In genomic region chr4:7055111-7055989, GRCh38 we compare ENCODE assay signal across 18 cellular contexts. TPM values are rescaled to one million over a fixed set of nuclear protein-coding genes. Genes with fewer than 3 reads are reported as not detected.
DNase-seq lines count a peak whose midpoint lies in the region; ATAC-seq and TF ChIP-seq lines count a peak whose summit lies in the region.
"Had no signal": no experiment of that assay in that cellular context is flagged by ENCODE, and none has a peak within 500 bp of the region (broad histone marks: within the 10 kb centered on the region; RNA-seq: fewer than 3 reads in every experiment).

No MANE protein-coding gene starts in this region.

- peak overlapping the region in 5 of 11 experiments; percentile 3 to 33 (median 22); a peak in 6 of 22 replicates for H3K27ac ChIP-seq in BLaER1 treated with 17β-estradiol and CSF1 and Interleukin-3, amounts not matched to agents 10 nM and 100 nM
- no peak overlapping the region for H3K27ac ChIP-seq in GM23248
- H3K27ac ChIP-seq: tibial nerve had no signal

- peaks cover 66 to 88% (median 71%) of the 10 kb centered on the region in 11 experiments for H3K36me3 ChIP-seq in BLaER1 treated with 17β-estradiol and CSF1 and Interleukin-3, amounts not matched to agents 10 nM and 100 nM
- peaks cover 23% of the 10 kb centered on the region for H3K36me3 ChIP-seq in GM23248 (ENCODE audit: low read depth)

- H4K20me1 ChIP-seq in BLaER1 treated with 17β-estradiol and CSF1 and Interleukin-3, amounts not matched to agents 10 nM and 100 nM = peaks cover 88 to 100% (median 98%) of the 10 kb centered on the region in 11 experiments
- no peaks in the 10 kb centered on the region for H4K20me1 ChIP-seq in GM23248 (ENCODE audit: insufficient read depth)

- peaks cover 27% of the 10 kb centered on the region for H3F3A ChIP-seq in GM23248 (ENCODE audit: insufficient read depth)

- 94% methylated on average over 31 of the region's 31 CpGs for WGBS in GM23248 (ENCODE audit: low coverage in 1 of 2, low lambda C conversion rate in 2 of 2, missing lambda C conversion rate in 2 of 2), 2 experiments

- no peaks in the 10 kb centered on the region for H3K9me2 ChIP-seq in GM23248 (ENCODE audit: insufficient read depth)

- ATAC-seq in SK-N-SH treated with all-trans-retinoic acid at 6 μM for 48 hours (peak; percentile 27; the same call in 1 of the 3 replicates), HG02678 (IDR thresholded peaks at IDR 0.05; ENCODE audit: unreplicated experiment) (no peak)
- ATAC-seq: mucosa of descending colon; stimulated activated naive CD8-positive, alpha-beta T cell treated with anti-CD3 and anti-CD28 coated beads, Interleukin-15, Interleukin-2, amounts not matched to agents 100 U/mL and 50 U/mL, for 24 hours had no signal

- peaks cover 99% of the 10 kb centered on the region for H3K79me2 ChIP-seq in GM23248 (ENCODE audit: insufficient read depth)

- peak overlapping the region in 3 of 11 experiments; percentile 0 to 30 (median 27); a peak in 4 of 22 replicates for H3K9ac ChIP-seq in BLaER1 treated with 17β-estradiol and CSF1 and Interleukin-3, amounts not matched to agents 10 nM and 100 nM
- no peak overlapping the region for H3K9ac ChIP-seq in GM23248

- H3K27me3 ChIP-seq in BLaER1 treated with 17β-estradiol and CSF1 and Interleukin-3, amounts not matched to agents 10 nM and 100 nM = peaks cover 0 to 3% (median 0%) of the 10 kb centered on the region in 11 experiments; a peak in 2 of 22 replicates
- no peaks in the 10 kb centered on the region for H3K27me3 ChIP-seq in GM23248 (replicated peaks; ENCODE audit: insufficient read depth)
- H3K27me3 ChIP-seq: tibial nerve had no signal

- DNase-seq in GM23248 (peak; percentile 27), kidney tubule cell (ENCODE audit: low spot score) (peak; percentile 51), SW 1271 (lab: John Stamatoyannopoulos, UW) (no peak), DMS 273 (lab: John Stamatoyannopoulos, UW; ENCODE audit: unreplicated experiment) (no peak)
- DNase-seq: activated naive CD4-positive, alpha-beta T cell; DMS79 treated with DMSO at 0.1 percent for 48 hours; MM.1S; NCI-H1694 treated with DMSO at 0.1 percent for 48 hours; NCI-H69; SHP77; stimulated activated CD4-positive, alpha-beta T cell treated with anti-CD3 and anti-CD28 coated beads, Interleukin-4, amount 100 ng/mL, for 1 hour had no signal

- peak overlapping the region; percentile 68 to 92 (median 88); a peak in 20 of 22 replicates for H3K4me2 ChIP-seq in BLaER1 treated with 17β-estradiol and CSF1 and Interleukin-3, amounts not matched to agents 10 nM and 100 nM
- H3K4me2 ChIP-seq in GM23248 (ENCODE audit: unreplicated experiment) = no peak overlapping the region
- H3K4me2 ChIP-seq: smooth muscle cell had no signal

- H3K9me3 ChIP-seq in BLaER1 treated with 17β-estradiol and CSF1 and Interleukin-3, amounts not matched to agents 10 nM and 100 nM (replicated peaks in 1 of 11) = no peaks in the 10 kb centered on the region
- no peaks in the 10 kb centered on the region for H3K9me3 ChIP-seq in GM23248 (ENCODE audit: low read depth)
- H3K9me3 ChIP-seq: mucosa of descending colon, tibial nerve had no signal

- in situ Hi-C loops in GM23248 (cut with MboI) = no loop called here

- no peak overlapping the region for H3K4me3 ChIP-seq in BLaER1 treated with 17β-estradiol and CSF1 and Interleukin-3, amounts not matched to agents 10 nM and 100 nM
- H3K4me3 ChIP-seq in GM23248 = no peak overlapping the region
- H3K4me3 ChIP-seq: mucosa of descending colon, smooth muscle cell, tibial nerve had no signal

- no peak overlapping the region for H2AFZ ChIP-seq in GM23248

- peaks cover 63 to 86% (median 75%) of the 10 kb centered on the region in 10 experiments for H3K4me1 ChIP-seq in BLaER1 treated with 17β-estradiol and CSF1 and Interleukin-3, amounts not matched to agents 10 nM and 100 nM
- H3K4me1 ChIP-seq in GM23248 (ENCODE audit: insufficient read depth) = peaks cover 10% of the 10 kb centered on the region

TF ChIP-seq in SK-N-SH treated with all-trans-retinoic acid at 6 μM for 48 hours, 23 proteins besides CTCF, POLR2A, EP300 and RAD21:
- no peak for TF ChIP-seq SNAI2 (CRISPR knock-in tag; IDR thresholded peaks at IDR 0.05)
- no peak for TF ChIP-seq ZC3H10 (CRISPR knock-in tag; IDR thresholded peaks at IDR 0.05)
- TF ChIP-seq ZFP30 (CRISPR knock-in tag; IDR thresholded peaks at IDR 0.05) = no peak
- TF ChIP-seq ZNF70 (CRISPR knock-in tag; IDR thresholded peaks at IDR 0.05) = no peak
- TF ChIP-seq ESRRG (CRISPR knock-in tag; IDR thresholded peaks at IDR 0.05) = no peak
- TF ChIP-seq, protein P1, sequence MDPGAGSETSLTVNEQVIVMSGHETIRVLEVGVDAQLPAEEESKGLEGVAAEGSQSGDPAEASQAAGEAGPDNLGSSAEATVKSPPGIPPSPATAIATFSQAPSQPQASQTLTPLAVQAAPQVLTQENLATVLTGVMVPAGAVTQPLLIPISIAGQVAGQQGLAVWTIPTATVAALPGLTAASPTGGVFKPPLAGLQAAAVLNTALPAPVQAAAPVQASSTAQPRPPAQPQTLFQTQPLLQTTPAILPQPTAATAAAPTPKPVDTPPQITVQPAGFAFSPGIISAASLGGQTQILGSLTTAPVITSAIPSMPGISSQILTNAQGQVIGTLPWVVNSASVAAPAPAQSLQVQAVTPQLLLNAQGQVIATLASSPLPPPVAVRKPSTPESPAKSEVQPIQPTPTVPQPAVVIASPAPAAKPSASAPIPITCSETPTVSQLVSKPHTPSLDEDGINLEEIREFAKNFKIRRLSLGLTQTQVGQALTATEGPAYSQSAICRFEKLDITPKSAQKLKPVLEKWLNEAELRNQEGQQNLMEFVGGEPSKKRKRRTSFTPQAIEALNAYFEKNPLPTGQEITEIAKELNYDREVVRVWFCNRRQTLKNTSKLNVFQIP (CRISPR knock-in tag; IDR thresholded peaks at IDR 0.05; ENCODE audit: borderline replicate concordance, low read depth) = no peak
- no peak for TF ChIP-seq TSHZ2 (CRISPR knock-in tag; IDR thresholded peaks at IDR 0.05)
- TF ChIP-seq GLIS3 (CRISPR knock-in tag; IDR thresholded peaks at IDR 0.05) = no peak
- TF ChIP-seq TOX (CRISPR knock-in tag; IDR thresholded peaks at IDR 0.05; ENCODE audit: borderline replicate concordance) = no peak
- TF ChIP-seq, protein P2, sequence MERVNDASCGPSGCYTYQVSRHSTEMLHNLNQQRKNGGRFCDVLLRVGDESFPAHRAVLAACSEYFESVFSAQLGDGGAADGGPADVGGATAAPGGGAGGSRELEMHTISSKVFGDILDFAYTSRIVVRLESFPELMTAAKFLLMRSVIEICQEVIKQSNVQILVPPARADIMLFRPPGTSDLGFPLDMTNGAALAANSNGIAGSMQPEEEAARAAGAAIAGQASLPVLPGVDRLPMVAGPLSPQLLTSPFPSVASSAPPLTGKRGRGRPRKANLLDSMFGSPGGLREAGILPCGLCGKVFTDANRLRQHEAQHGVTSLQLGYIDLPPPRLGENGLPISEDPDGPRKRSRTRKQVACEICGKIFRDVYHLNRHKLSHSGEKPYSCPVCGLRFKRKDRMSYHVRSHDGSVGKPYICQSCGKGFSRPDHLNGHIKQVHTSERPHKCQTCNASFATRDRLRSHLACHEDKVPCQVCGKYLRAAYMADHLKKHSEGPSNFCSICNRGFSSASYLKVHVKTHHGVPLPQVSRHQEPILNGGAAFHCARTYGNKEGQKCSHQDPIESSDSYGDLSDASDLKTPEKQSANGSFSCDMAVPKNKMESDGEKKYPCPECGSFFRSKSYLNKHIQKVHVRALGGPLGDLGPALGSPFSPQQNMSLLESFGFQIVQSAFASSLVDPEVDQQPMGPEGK (CRISPR knock-in tag; IDR thresholded peaks at IDR 0.05; ENCODE audit: borderline replicate concordance) = no peak
- TF ChIP-seq CSDC2 (CRISPR knock-in tag; IDR thresholded peaks at IDR 0.05) = no peak
- no peak for TF ChIP-seq ZNF8 (CRISPR knock-in tag; IDR thresholded peaks at IDR 0.05)
- TF ChIP-seq RARB (CRISPR knock-in tag; IDR thresholded peaks at IDR 0.05) = no peak
- TF ChIP-seq OSR1 (CRISPR knock-in tag; IDR thresholded peaks at IDR 0.05) = no peak
- no peak for TF ChIP-seq TCF4 (CRISPR knock-in tag; IDR thresholded peaks at IDR 0.05; ENCODE audit: borderline replicate concordance)

RNA-seq across cellular contexts. Expression of gene TADA2B, which starts 12.2 kb away (rescaled TPM):
- total RNA-seq in GM23248 (2014; rRNA removed; shearing (Covaris generic)) = 14.8 and 15.7 TPM in 2 replicates
- polyA plus RNA-seq in GM23248 (2016; fragmentation: Nextera tagmentation; extraction: Ambion mirVana) = 2.2 and 2.4 TPM in 2 replicates

RNA-seq across cellular contexts. Expression of gene GRPEL1, which starts 12.5 kb away (rescaled TPM):
- total RNA-seq in GM23248 (2014; rRNA removed; shearing (Covaris generic)) = 21.6 and 41.8 TPM in 2 replicates
- polyA plus RNA-seq in GM23248 (2016; fragmentation: Nextera tagmentation; extraction: Ambion mirVana) = 82.1 and 85.5 TPM in 2 replicates

Comparison
In these comparisons a context has a peak if more than half of its experiments do, and no peak if none do; other contexts are left out.
1. DNase-seq: peak in GM23248 (single experiment) and kidney tubule cell (single experiment); none in SW 1271 (0 of 2) and DMS 273 (single experiment).